In genomic region chr20:63980806-63981728, GRCh38 we compare ENCODE assay signal across 1 cellular context.
TF ChIP-seq lines count a peak whose summit lies in the region.

TSS of gene PRPF6 (plus strand) at chr20:63981132. CDS start at chr20:63981246, 114 bp downstream.

TF ChIP-seq in HepG2, 621 proteins besides CTCF, POLR2A, EP300 and RAD21 (continued from another document and continues in another):
- TF ChIP-seq KMT2B (CRISPR knock-in tag; IDR thresholded peaks at IDR 0.05): peak; percentile 99
- peak; percentile 53; the same call in 1 of the 2 replicates for TF ChIP-seq ZSCAN30 (CRISPR knock-in tag; IDR thresholded peaks at IDR 0.05)
- TF ChIP-seq SAFB2 (CRISPR knock-in tag; IDR thresholded peaks at IDR 0.05; ENCODE audit: borderline replicate concordance, low read depth): peak; percentile 83; the same call in 1 of the 2 replicates
- TF ChIP-seq KMT2A (CRISPR knock-in tag; IDR thresholded peaks at IDR 0.05): peak; percentile 98
- TF ChIP-seq ZNF124 (CRISPR knock-in tag; IDR thresholded peaks at IDR 0.05): peak; percentile 86
- TF ChIP-seq ZFP90 (CRISPR knock-in tag; IDR thresholded peaks at IDR 0.05; ENCODE audit: borderline replicate concordance): peak; percentile 98; the same call in 1 of the 2 replicates
- no peak for TF ChIP-seq CBX2 (IDR thresholded peaks at IDR 0.05; ENCODE audit: low read depth, low read length)
- peak; percentile 97; the same call in 1 of the 2 replicates for TF ChIP-seq CBX2 (CRISPR knock-in tag; IDR thresholded peaks at IDR 0.05; ENCODE audit: low read depth)
- TF ChIP-seq SAP130 (CRISPR knock-in tag; IDR thresholded peaks at IDR 0.05; ENCODE audit: low read depth): peak; percentile 100
- TF ChIP-seq MYNN (CRISPR knock-in tag; IDR thresholded peaks at IDR 0.05; ENCODE audit: low read depth): peak; percentile 86
- TF ChIP-seq DMTF1 (CRISPR knock-in tag; IDR thresholded peaks at IDR 0.05): 0 out of 2 replicates have a peak, but pooled peaks have one; percentile 66
- peak; percentile 87; the same call in 1 of the 2 replicates for TF ChIP-seq ZFP37 (CRISPR knock-in tag; IDR thresholded peaks at IDR 0.05; ENCODE audit: borderline replicate concordance)
- TF ChIP-seq NFE2L1 (CRISPR knock-in tag; IDR thresholded peaks at IDR 0.05; ENCODE audit: borderline replicate concordance): peak; percentile 83; the same call in 1 of the 2 replicates
- TF ChIP-seq ZBTB33 (CRISPR knock-in tag; IDR thresholded peaks at IDR 0.05): peak; percentile 95
- peak; percentile 46; the same call in 1 of the 2 replicates for TF ChIP-seq ZBTB8A (CRISPR knock-in tag; IDR thresholded peaks at IDR 0.05; ENCODE audit: borderline replicate concordance, low read depth)
- TF ChIP-seq ZNF333 (CRISPR knock-in tag; IDR thresholded peaks at IDR 0.05; ENCODE audit: borderline replicate concordance): peak; percentile 98
- TF ChIP-seq CEBPZ (IDR thresholded peaks at IDR 0.05; ENCODE audit: low read length): no peak
- TF ChIP-seq ESRRA (CRISPR knock-in tag; IDR thresholded peaks at IDR 0.05; ENCODE audit: low read depth): peak; percentile 36; the same call in 1 of the 2 replicates
- TF ChIP-seq ZNF460 (CRISPR knock-in tag; IDR thresholded peaks at IDR 0.05; ENCODE audit: borderline replicate concordance): 0 out of 2 replicates have a peak, but pooled peaks have one; percentile 22
- TF ChIP-seq AHR (CRISPR knock-in tag; IDR thresholded peaks at IDR 0.05): peak; percentile 92
- peak; percentile 89; the same call in 1 of the 2 replicates for TF ChIP-seq CC2D1A (CRISPR knock-in tag; IDR thresholded peaks at IDR 0.05)
- peak; percentile 98; the same call in 1 of the 2 replicates for TF ChIP-seq ZNF614 (CRISPR knock-in tag; IDR thresholded peaks at IDR 0.05; ENCODE audit: borderline replicate concordance)
- peak; percentile 66 for TF ChIP-seq NCOA1 (CRISPR knock-in tag; IDR thresholded peaks at IDR 0.05)
- no peak; the same call in 1 of the 2 replicates for TF ChIP-seq ELK4 (CRISPR knock-in tag; IDR thresholded peaks at IDR 0.05; ENCODE audit: borderline replicate concordance)
- peak; percentile 78 for TF ChIP-seq E2F5 (CRISPR knock-in tag; conservative IDR thresholded peaks at IDR 0.05)
- TF ChIP-seq E2F2 (CRISPR knock-in tag; IDR thresholded peaks at IDR 0.05; ENCODE audit: borderline replicate concordance): peak; percentile 82
- TF ChIP-seq GABPB1 (CRISPR knock-in tag; IDR thresholded peaks at IDR 0.05): peak; percentile 100
- peak; percentile 99 for TF ChIP-seq PHF8 (CRISPR knock-in tag; IDR thresholded peaks at IDR 0.05)
- peak; percentile 96 for TF ChIP-seq KDM5B (CRISPR knock-in tag; IDR thresholded peaks at IDR 0.05; ENCODE audit: borderline replicate concordance)
- TF ChIP-seq NCOA2 (CRISPR knock-in tag; IDR thresholded peaks at IDR 0.05): peak; percentile 78
- TF ChIP-seq KAT8 (CRISPR knock-in tag; IDR thresholded peaks at IDR 0.05): peak; percentile 100
- TF ChIP-seq ONECUT2 (CRISPR knock-in tag; IDR thresholded peaks at IDR 0.05): no peak
- no peak; the same call in 1 of the 2 replicates for TF ChIP-seq MATR3 (CRISPR knock-in tag; IDR thresholded peaks at IDR 0.05)
- peak; percentile 95 for TF ChIP-seq ZNF264 (CRISPR knock-in tag; IDR thresholded peaks at IDR 0.05)
- no peak for TF ChIP-seq HMGA1 (CRISPR knock-in tag; conservative IDR thresholded peaks at IDR 0.05)
- peak; percentile 93 for TF ChIP-seq MYPOP (CRISPR knock-in tag; IDR thresholded peaks at IDR 0.05)
- peak; percentile 90 for TF ChIP-seq HCFC1 (IDR thresholded peaks at IDR 0.05; ENCODE audit: low read depth, low read length)
- TF ChIP-seq CREB3 (CRISPR knock-in tag; IDR thresholded peaks at IDR 0.05): 0 out of 2 replicates have a peak, but pooled peaks have one; percentile 81
- TF ChIP-seq POGK (CRISPR knock-in tag; conservative IDR thresholded peaks at IDR 0.05): peak; percentile 98
- TF ChIP-seq ZNF788 (CRISPR knock-in tag; IDR thresholded peaks at IDR 0.05; ENCODE audit: borderline replicate concordance): peak; percentile 98; the same call in 1 of the 2 replicates
- no peak for TF ChIP-seq AFF4 (CRISPR knock-in tag; IDR thresholded peaks at IDR 0.05)
- TF ChIP-seq HHEX (CRISPR knock-in tag; IDR thresholded peaks at IDR 0.05): peak; percentile 39; the same call in 1 of the 2 replicates
- no peak for TF ChIP-seq ZNF24 (IDR thresholded peaks at IDR 0.05)
- no peak for TF ChIP-seq ZNF354B (CRISPR knock-in tag; IDR thresholded peaks at IDR 0.05)
- TF ChIP-seq NFKBIZ (CRISPR knock-in tag; IDR thresholded peaks at IDR 0.05): peak; percentile 78; the same call in 1 of the 2 replicates
